Comparison of ENCODE assay signal across 1 cellular context in genomic region chr3:49328350-49328749, GRCh38. TPM values are rescaled to one million over a fixed set of nuclear protein-coding genes. Genes with fewer than 3 reads are reported as not detected.
"Had no signal": no experiment of that assay in that cellular context is flagged by ENCODE, and none has a peak within 500 bp of the region (broad histone marks: within the 10 kb centered on the region; RNA-seq: fewer than 3 reads in every experiment).

No MANE protein-coding gene starts in this region.

RNA-seq across cellular contexts. Expression of gene GPX1, which starts 29.8 kb away (rescaled TPM):
- total RNA-seq: RPMI7951 had no signal
